ENCODE assay signal across 8 cellular contexts in the genomic region with DNA sequence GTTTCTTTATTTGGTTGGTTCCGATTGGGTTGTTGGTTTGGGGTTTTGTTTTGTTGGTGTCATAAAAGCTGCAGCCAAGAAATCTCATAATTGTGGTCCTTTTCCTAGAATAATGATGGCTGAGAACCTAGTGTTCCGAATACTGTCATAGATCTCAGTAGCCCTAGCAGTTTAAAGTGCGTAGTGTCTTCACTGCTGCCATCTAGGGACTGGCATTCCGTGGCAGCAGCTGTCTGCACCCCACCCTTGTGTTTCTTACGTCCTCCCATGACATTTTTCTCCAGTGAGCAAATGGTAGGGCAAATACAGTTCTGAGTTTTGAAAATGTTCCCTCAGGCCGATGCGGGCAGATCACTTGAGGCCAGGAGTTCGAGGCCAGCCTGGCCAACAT. TPM values are rescaled to one million over a fixed set of nuclear protein-coding genes. Genes with fewer than 3 reads are reported as not detected.
DNase-seq lines count a peak whose midpoint lies in the region; ATAC-seq and TF ChIP-seq lines count a peak whose summit lies in the region.
"Not testable (repeated sequence)": the region's sequence is repeated elsewhere in the genome, so short reads cannot be mapped to it uniquely, and the experiment has no call there.

No MANE protein-coding gene starts in this region.

- H3K4me3 ChIP-seq in SJCRH30 = peak overlapping the region; percentile 83

- not testable (repeated sequence) for H3K27me3 ChIP-seq in SJCRH30

- peaks cover 29% of the 10 kb centered on the region for H3K36me3 ChIP-seq in SJCRH30

- peak; percentile 56 for TF ChIP-seq CTCF in LNCAP (IDR thresholded peaks at IDR 0.05)

- not testable (repeated sequence) for H3K9me3 ChIP-seq in SJCRH30 (replicated peaks)

- H3K27ac ChIP-seq in SJCRH30 = peak overlapping the region; percentile 73

- H3K4me1 ChIP-seq in SJCRH30 = not testable (repeated sequence)

- DNase-seq in DMS153 treated with DMSO at 0.1 percent for 48 hours (lab: John Stamatoyannopoulos, UW; ENCODE audit: unreplicated experiment) (peak; percentile 3), SJCRH30 (peak; percentile 70), fibroblast of gingiva (ENCODE audit: low read depth) (peak; percentile 91), mucosa of gallbladder (ENCODE audit: low spot score) (peak; percentile 72)
- peak; percentile 36 for DNase-seq in activated effector memory CD4-positive, alpha-beta T cell treated with Interleukin-2 at 50 U/mL for 16 hours
- peak; percentile 3 to 16 for DNase-seq in stimulated activated CD8-positive, alpha-beta memory T cell treated with anti-CD3 and anti-CD28 coated beads, Interleukin-7, amount 100 ng/mL, for 48 hours (ENCODE audit: extremely low read depth in 1 of 2, low read depth in 1 of 2)

- peak; percentile 24 for ATAC-seq in GM21723 (IDR thresholded peaks at IDR 0.05; ENCODE audit: unreplicated experiment)

RNA-seq across cellular contexts. Expression of gene TYW1B, which starts 2.0 kb away (rescaled TPM):
- 7.2 and 7.6 TPM in 2 replicates for total RNA-seq in SJCRH30 (2014; rRNA removed; shearing (Covaris generic))
- 11.0 TPM for total RNA-seq in mucosa of gallbladder

Comparison
In these comparisons a context has a peak if more than half of its experiments do, and no peak if none do; other contexts are left out.
1. Peak in every context shown above with its lines: DNase-seq, ATAC-seq, H3K4me3 ChIP-seq and H3K27ac ChIP-seq.
2. DNase-seq: peak in every context shown above with its lines; median percentile 91 in fibroblast of gingiva; 72 in mucosa of gallbladder; 70 in SJCRH30; 36 in activated effector memory CD4-positive, alpha-beta T cell treated with Interleukin-2 at 50 U/mL for 16 hours; 10 in stimulated activated CD8-positive, alpha-beta memory T cell treated with anti-CD3 and anti-CD28 coated beads, Interleukin-7, amount 100 ng/mL, for 48 hours; 3 in DMS153 treated with DMSO at 0.1 percent for 48 hours.